ENCODE assay signal across 18 cellular contexts in genomic region chr17:27960183-27960589, GRCh38.
DNase-seq lines count a peak whose midpoint lies in the region; FAIRE-seq and TF ChIP-seq lines count a peak whose summit lies in the region.
"Had no signal": no experiment of that assay in that cellular context is flagged by ENCODE, and none has a peak within 500 bp of the region (broad histone marks: within the 10 kb centered on the region; RNA-seq: fewer than 3 reads in every experiment).

No MANE protein-coding gene starts in this region.

- peak overlapping the region; percentile 87; the same call in 1 of the 2 replicates for H2BK20ac ChIP-seq in H1 (ENCODE audit: low read length)

- peak overlapping the region; percentile 41; the same call in 1 of the 2 replicates for H2AK5ac ChIP-seq in H1 (ENCODE audit: low read depth, low read length)

- H4K8ac ChIP-seq in H1 (ENCODE audit: extremely low read depth, insufficient read depth, low read length), result no peak overlapping the region

- POLR2A ChIA-PET in HEK293 (lab: Yijun Ruan, JAX) (no interaction called here), H1 (lab: Charles Lee; ENCODE audit: partially characterized antibody) (no interaction called here)

- no peaks in the 10 kb centered on the region for H3K79me2 ChIP-seq in H1 (ENCODE audit: control insufficient read depth in 1 of 2, insufficient read depth in 2 of 2, low read length in 2 of 2)

- H2BK12ac ChIP-seq in H1 (ENCODE audit: low read depth, low read length), result 0 out of 2 replicates have a peak overlapping the region, but pooled peaks have one; percentile 55

- WGBS in H1 (ENCODE audit: extremely low coverage in 1 of 2, insufficient coverage in 1 of 2, insufficient read length in 1 of 2, insufficient replicate concordance in 2 of 2, low coverage in 1 of 2, low lambda C conversion rate in 2 of 2, missing lambda C conversion rate in 1 of 2), 2 experiments, result 93% methylated on average over 2 of the region's 2 CpGs; no CpG with 5 or more reads in 1 of the 2 experiments

- H4K5ac ChIP-seq in H1 (ENCODE audit: insufficient read length, low read depth, low read length), result no peak overlapping the region

- H3K79me1 ChIP-seq in H1 (ENCODE audit: low read depth, low read length), result no peaks in the 10 kb centered on the region

- TF ChIP-seq RAD21 in H1 (IDR thresholded peaks at IDR 0.05 in 1 of 2, conservative IDR thresholded peaks at IDR 0.05 in 1 of 2; ENCODE audit: low read depth in 2 of 2, low read length in 2 of 2), result no peak

- H2AFZ ChIP-seq in H1 (ENCODE audit: low read length), result no peak overlapping the region

- H3K14ac ChIP-seq in H1 (ENCODE audit: insufficient read length), result no peak overlapping the region

- H2BK5ac ChIP-seq in H1 (ENCODE audit: low read depth, low read length), result no peak overlapping the region; the same call in 1 of the 2 replicates

- no peak overlapping the region for H3K4ac ChIP-seq in H1 (replicated peaks; ENCODE audit: insufficient read length, low read depth, low read length)

- no peak overlapping the region for H3K23ac ChIP-seq in H1 (ENCODE audit: insufficient read length)

- H3K4me1 ChIP-seq in HEK293 (ENCODE audit: control insufficient read depth, insufficient read depth, low read length) (peaks cover 6% of the 10 kb centered on the region; the same call in 1 of the 2 replicates), H1 (replicated peaks in 1 of 4; ENCODE audit: control insufficient read depth in 3 of 4, insufficient read depth in 4 of 4, low read length in 3 of 4) (peaks cover 0 to 14% (median 10%) of the 10 kb centered on the region in 4 experiments)
- H3K4me1 ChIP-seq: BE2C had no signal

- no peak overlapping the region for H3K27ac ChIP-seq in HEK293 (ENCODE audit: extremely low read depth, low read depth, low read length)
- no peak overlapping the region for H3K27ac ChIP-seq in H1 (ENCODE audit: low read depth, low read length)

- H2BK120ac ChIP-seq in H1 (replicated peaks; ENCODE audit: low read depth, low read length), result no peak overlapping the region

- no peak overlapping the region for H2BK15ac ChIP-seq in H1 (ENCODE audit: low read length)

- H3K9me3 ChIP-seq in HEK293 (ENCODE audit: control insufficient read depth, insufficient read depth, low read depth, low read length), result no peaks in the 10 kb centered on the region
- H3K9me3 ChIP-seq in H1 (ENCODE audit: insufficient read depth in 2 of 2, low read depth in 1 of 2, low read length in 1 of 2), result no peaks in the 10 kb centered on the region
- H3K9me3 ChIP-seq: BE2C had no signal

- TF ChIP-seq CTCF in HEK293 (tag by site-specific recombination; IDR thresholded peaks at IDR 0.05), result no peak
- TF ChIP-seq CTCF in H1 (IDR thresholded peaks at IDR 0.05; ENCODE audit: control extremely low read depth in 1 of 3, insufficient read depth in 1 of 3, low read depth in 1 of 3, low read length in 3 of 3), result no peak

- no peak overlapping the region for H3K9ac ChIP-seq in H1 (replicated peaks in 1 of 4; ENCODE audit: extremely low read depth in 1 of 4, low read depth in 3 of 4, low read length in 3 of 4)

- no peak for TF ChIP-seq POLR2A in H1 (IDR thresholded peaks at IDR 0.05; ENCODE audit: control extremely low read depth in 1 of 2, low read depth in 2 of 2, low read length in 2 of 2)

- FAIRE-seq in H1 (lab: Jason Lieb, UNC), result no peak
- FAIRE-seq: GM12878 had no signal

- no peaks in the 10 kb centered on the region for H3K23me2 ChIP-seq in H1 (ENCODE audit: low read depth, low read length)

- CTCF ChIA-PET in HEK293 (lab: Yijun Ruan, JAX) (no interaction called here), H1 (lab: Charles Lee; ENCODE audit: partially characterized antibody) (interaction anchor here (0.6 to 2.0 kb wide), 4 partner anchors 11 to 427 kb away, joined by 3 to 5 read pairs (median 4); no protein-coding TSS in a partner anchor)

- H3K4me3 ChIP-seq in HEK293 (ENCODE audit: low read depth, low read length) (no peak overlapping the region), H1 (ENCODE audit: extremely low read depth in 1 of 4, insufficient read depth in 2 of 4, low read depth in 3 of 4, low read length in 4 of 4) (no peak overlapping the region)
- H3K4me3 ChIP-seq: GM12878 had no signal

- H4K91ac ChIP-seq in H1 (replicated peaks; ENCODE audit: insufficient read length, low read length), result peak overlapping the region; percentile 34

- no peaks in the 10 kb centered on the region for H3K36me3 ChIP-seq in HEK293 (ENCODE audit: control insufficient read depth in 2 of 2, insufficient read depth in 1 of 2, low read length in 2 of 2)
- H3K36me3 ChIP-seq in H1 (ENCODE audit: control insufficient read depth in 2 of 4, insufficient read depth in 4 of 4, low read length in 3 of 4), result no peaks in the 10 kb centered on the region
- H3K36me3 ChIP-seq: BE2C had no signal

- H3K27me3 ChIP-seq in H1 (replicated peaks in 1 of 4; ENCODE audit: control insufficient read depth in 3 of 4, extremely low read depth in 1 of 4, insufficient read depth in 3 of 4, low read length in 3 of 4), result no peaks in the 10 kb centered on the region
- H3K27me3 ChIP-seq: BE2C had no signal

- H3K56ac ChIP-seq in H1 (replicated peaks; ENCODE audit: insufficient read length, low read depth, low read length), result no peak overlapping the region

- no peak for TF ChIP-seq EP300 in H1 (IDR thresholded peaks at IDR 0.05; ENCODE audit: borderline replicate concordance in 1 of 2, low read depth in 2 of 2, low read length in 2 of 2)

- no peaks in the 10 kb centered on the region for H4K20me1 ChIP-seq in H1 (replicated peaks in 1 of 2; ENCODE audit: control insufficient read depth in 1 of 2, insufficient read depth in 2 of 2, low read length in 2 of 2)

- peak overlapping the region; percentile 16; the same call in 1 of the 2 replicates for H3K18ac ChIP-seq in H1 (ENCODE audit: extremely low read depth, low read length)

- peak overlapping the region in 1 of 2 experiments; percentile 59; a peak in 1 of 4 replicates for H3K4me2 ChIP-seq in H1 (ENCODE audit: insufficient read depth in 1 of 2, low read depth in 2 of 2, low read length in 2 of 2)

- DNase-seq in LoVo (ENCODE audit: low spot score), result peak; percentile 73
- DNase-seq in H1 (ENCODE audit: low read depth in 1 of 2, low spot score in 2 of 2), result no peak
- no peak for DNase-seq in NCI-H2227 treated with DMSO at 0.1 percent for 48 hours (lab: John Stamatoyannopoulos, UW)
- DNase-seq in Ammon's horn (ENCODE audit: low spot score), result no peak
- no peak for DNase-seq in NCI-H1694 (lab: John Stamatoyannopoulos, UW)
- DNase-seq: BE2C; C1 segment of cervical spinal cord; CD4-positive, CD25-positive, alpha-beta regulatory T cell; CD8-positive, alpha-beta memory T cell; COR-L47; DMS 273 treated with DMSO at 0.1 percent for 48 hours; DMS53; DND-41; EL; GOT3; H9 had no signal

TF ChIP-seq in H1, 55 proteins besides CTCF, POLR2A, EP300 and RAD21:
- TF ChIP-seq KDM1A (IDR thresholded peaks at IDR 0.05; ENCODE audit: borderline replicate concordance, low read length) (peak; percentile 43; the same call in 1 of the 2 replicates), SAP30 (IDR thresholded peaks at IDR 0.05; ENCODE audit: insufficient read depth, insufficient replicate concordance, low read length) (no peak)

Comparison
In these comparisons a context has a peak if more than half of its experiments do, and no peak if none do; other contexts are left out.
1. Of the 6 proteins assayed by ChIP-seq in both HEK293 and H1: peak only in HEK293: BCL11A; only in H1: none; in both: none; in neither: 5.